ENCODE assay signal across 13 cellular contexts in the genomic region with DNA sequence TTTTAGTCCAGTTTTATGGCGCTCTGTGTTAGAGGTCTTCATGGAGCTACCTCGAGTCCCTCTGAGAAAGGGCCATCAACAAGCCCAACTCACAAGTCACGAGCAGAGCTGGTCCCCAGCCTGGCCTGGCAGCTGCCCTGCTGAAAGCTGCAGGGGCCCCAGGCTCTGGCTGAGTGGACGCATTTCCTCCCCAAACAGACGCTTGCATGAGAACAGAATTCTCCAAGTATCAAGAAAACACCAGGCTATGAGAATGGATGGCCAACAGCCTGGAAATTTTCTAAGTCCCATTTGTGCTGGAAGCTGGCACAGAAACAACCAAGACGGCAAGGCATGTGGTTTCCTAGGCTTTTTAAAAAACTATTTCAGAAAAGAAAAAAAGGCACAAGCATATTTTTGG.
DNase-seq lines count a peak whose midpoint lies in the region; ATAC-seq and TF ChIP-seq lines count a peak whose summit lies in the region.
"Had no signal": no experiment of that assay in that cellular context is flagged by ENCODE, and none has a peak within 500 bp of the region (broad histone marks: within the 10 kb centered on the region; RNA-seq: fewer than 3 reads in every experiment).

No MANE protein-coding gene starts in this region.

- H3K9me3 ChIP-seq in heart left ventricle (no peaks in the 10 kb centered on the region), gastroesophageal sphincter (no peaks in the 10 kb centered on the region), MG63 (no peaks in the 10 kb centered on the region)

- TF ChIP-seq EP300 in gastroesophageal sphincter (IDR thresholded peaks at IDR 0.05), result no peak

- TF ChIP-seq POLR2A in heart left ventricle (IDR thresholded peaks at IDR 0.05) (no peak), gastroesophageal sphincter (IDR thresholded peaks at IDR 0.05) (no peak)

- intact Hi-C loops in heart left ventricle (cut with DNase I) (loop anchor here in 6 of 10 donors (5.0 to 10.0 kb wide), 4 partner anchors 65 to 113 kb away; a partner anchor contains a TSS), cardiac septum (cut with DNase I) (no loop called here)

- H3K4me3 ChIP-seq in heart left ventricle, result no peak overlapping the region
- H3K4me3 ChIP-seq in gastroesophageal sphincter, result no peak overlapping the region
- no peak overlapping the region for H3K4me3 ChIP-seq in MG63

- no peaks in the 10 kb centered on the region for H3K27me3 ChIP-seq in heart left ventricle
- no peaks in the 10 kb centered on the region for H3K27me3 ChIP-seq in gastroesophageal sphincter
- H3K27me3 ChIP-seq in MG63, result no peaks in the 10 kb centered on the region

- CTCF ChIA-PET in activated CD4-positive, alpha-beta memory T cell treated with anti-CD3 and anti-CD28 coated beads, Interleukin-2, amount 10 ng/mL, durations not matched to agents 7 days and 5 days (lab: Charles Lee), result interaction anchor here (0.9 kb wide), 1 partner anchor 112 kb away, joined by 5 read pairs; no protein-coding TSS in a partner anchor

- no peak overlapping the region for H3K27ac Mint-ChIP-seq in activated CD4-positive, alpha-beta memory T cell treated with anti-CD3 and anti-CD28 coated beads, Interleukin-2, amount 10 ng/mL, durations not matched to agents 7 days and 5 days

- H3K36me3 ChIP-seq in heart left ventricle (no peaks in the 10 kb centered on the region), gastroesophageal sphincter (no peaks in the 10 kb centered on the region), MG63 (no peaks in the 10 kb centered on the region)

- TF ChIP-seq CTCF in heart left ventricle (IDR thresholded peaks at IDR 0.05) (no peak), gastroesophageal sphincter (IDR thresholded peaks at IDR 0.05) (no peak)

- peaks cover 14% of the 10 kb centered on the region for H3K36me3 Mint-ChIP-seq in activated CD4-positive, alpha-beta memory T cell treated with anti-CD3 and anti-CD28 coated beads, Interleukin-2, amount 10 ng/mL, durations not matched to agents 7 days and 5 days (ENCODE audit: low read depth)

- 54 to 63% (median 59%) methylated on average over 6 of the region's 6 CpGs for WGBS in heart left ventricle, 4 donors
- WGBS in gastroesophageal sphincter (ENCODE audit: low coverage in 1 of 2), 2 donors, result 56 to 78% methylated on average over 1 to 2 of the region's 6 CpGs

- no peak for ATAC-seq in heart left ventricle
- ATAC-seq in gastroesophageal sphincter, result no peak
- ATAC-seq: HCT116 had no signal

- no peak overlapping the region for H3K4me3 Mint-ChIP-seq in activated CD4-positive, alpha-beta memory T cell treated with anti-CD3 and anti-CD28 coated beads, Interleukin-2, amount 10 ng/mL, durations not matched to agents 7 days and 5 days

- POLR2A ChIA-PET in activated CD4-positive, alpha-beta memory T cell treated with anti-CD3 and anti-CD28 coated beads, Interleukin-2, amount 10 ng/mL, durations not matched to agents 7 days and 5 days (lab: Charles Lee), result interaction anchor here (1.0 to 3.7 kb wide), 2 partner anchors 19 to 89 kb away, joined by 3 to 23 read pairs; no protein-coding TSS in a partner anchor

- H3K27ac ChIP-seq in heart left ventricle (peak overlapping the region in 10 of 12 donors; percentile 38 to 76 (median 58)), gastroesophageal sphincter (peak overlapping the region in 3 of 4 donors; percentile 11 to 60 (median 58))

- H3K4me1 Mint-ChIP-seq in activated CD4-positive, alpha-beta memory T cell treated with anti-CD3 and anti-CD28 coated beads, Interleukin-2, amount 10 ng/mL, durations not matched to agents 7 days and 5 days, result peaks cover 52% of the 10 kb centered on the region

- H3K27me3 Mint-ChIP-seq in activated CD4-positive, alpha-beta memory T cell treated with anti-CD3 and anti-CD28 coated beads, Interleukin-2, amount 10 ng/mL, durations not matched to agents 7 days and 5 days, result no peaks in the 10 kb centered on the region

- no peak for DNase-seq in heart left ventricle
- no peak for DNase-seq in cardiac septum (ENCODE audit: low spot score)
- DNase-seq in pons (ENCODE audit: low spot score), result peak; percentile 90
- no peak for DNase-seq in SKM-1 treated with dmso at 0.1 percent for 144 hours (lab: John Stamatoyannopoulos, UW; ENCODE audit: unreplicated experiment)
- DNase-seq in NCI-H146 (lab: John Stamatoyannopoulos, UW), result no peak
- no peak for DNase-seq in MG63
- DNase-seq in activated CD4-positive, alpha-beta memory T cell treated with anti-CD3 and anti-CD28 coated beads, Interleukin-2, amount 10 ng/mL, durations not matched to agents 7 days and 5 days, result no peak
- DNase-seq: activated naive CD4-positive, alpha-beta T cell treated with anti-CD3 and anti-CD28 coated beads, Interleukin-2, amount 50 U/mL, for 16 hours; NCI-H345; RPMI8226; stimulated activated CD4-positive, alpha-beta T cell treated with anti-CD3 and anti-CD28 coated beads, Interleukin-4, amount 100 ng/mL, for 24 hours had no signal

- H3K4me1 ChIP-seq in heart left ventricle, result peaks cover 7 to 91% (median 82%) of the 10 kb centered on the region in 12 donors
- peaks cover 0 to 83% (median 28%) of the 10 kb centered on the region in 3 donors for H3K4me1 ChIP-seq in gastroesophageal sphincter

- peaks cover under 1% of the 10 kb centered on the region for H3K9me3 Mint-ChIP-seq in activated CD4-positive, alpha-beta memory T cell treated with anti-CD3 and anti-CD28 coated beads, Interleukin-2, amount 10 ng/mL, durations not matched to agents 7 days and 5 days
